In the genomic region with DNA sequence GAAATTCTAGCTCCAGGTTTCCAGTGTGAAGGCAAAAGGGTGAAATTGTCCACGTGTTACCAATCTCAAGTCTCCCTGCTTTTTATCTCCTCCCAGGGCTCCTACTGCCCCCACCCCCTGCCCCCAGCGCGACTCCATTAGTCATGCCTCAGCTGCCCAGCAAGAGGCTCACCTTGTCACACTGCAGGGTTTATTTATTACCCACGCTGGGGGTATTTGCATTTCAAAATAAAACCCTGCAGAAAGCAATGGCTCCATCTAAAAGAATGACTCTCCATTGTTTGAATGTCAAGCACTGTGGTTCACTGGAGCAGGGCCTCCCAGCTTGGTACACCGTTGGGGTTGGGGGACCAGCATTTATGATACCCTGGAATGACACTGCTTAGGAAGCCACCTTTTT, we compare ENCODE assay signal across 22 cellular contexts. TPM values are rescaled to one million over a fixed set of nuclear protein-coding genes. Genes with fewer than 3 reads are reported as not detected.
DNase-seq lines count a peak whose midpoint lies in the region; ATAC-seq lines count a peak whose summit lies in the region.
"Had no signal": no experiment of that assay in that cellular context is flagged by ENCODE, and none has a peak within 500 bp of the region (broad histone marks: within the 10 kb centered on the region; RNA-seq: fewer than 3 reads in every experiment).

No MANE protein-coding gene starts in this region.

- 0 out of 2 replicates have a peak overlapping the region, but pooled peaks have one; percentile 3 for H3K4me3 ChIP-seq in HUES48 (ENCODE audit: low read depth, low read length)
- H3K4me3 ChIP-seq: esophagus squamous epithelium, SJSA1, testis had no signal

- DNase-seq in COLO668 (lab: John Stamatoyannopoulos, UW; ENCODE audit: unreplicated experiment) (peak; percentile 36), NCI-H345 (lab: John Stamatoyannopoulos, UW) (peak; percentile 74), left kidney (ENCODE audit: low read depth, low spot score) (peak; percentile 89), sciatic nerve (ENCODE audit: low spot score) (no peak), globus pallidus (ENCODE audit: low spot score) (no peak)
- DNase-seq: activated CD8-positive, alpha-beta memory T cell treated with anti-CD3 and anti-CD28 coated beads for 24 hours; activated T-cell treated with anti-CD3 and anti-CD28 coated beads, Interleukin-2, amount 50 U/mL, for 48 hours; CD4-positive, CD25-positive, alpha-beta regulatory T cell; DND-41; effector memory CD4-positive, alpha-beta T cell; esophagus squamous epithelium; GOT3; NCI-H1694; occipital lobe; right cardiac atrium; testis had no signal

- H3K4me1 ChIP-seq in HUES48 (ENCODE audit: control insufficient read depth, insufficient read depth, low read length): peaks cover 21% of the 10 kb centered on the region
- H3K4me1 ChIP-seq: esophagus squamous epithelium, SJSA1, testis had no signal

- H3K27me3 ChIP-seq in HUES48 (ENCODE audit: control insufficient read depth, insufficient read depth, low read length): peaks cover 21% of the 10 kb centered on the region
- H3K27me3 ChIP-seq: testis had no signal

- no peaks in the 10 kb centered on the region for H3K9me3 ChIP-seq in HUES48 (ENCODE audit: control insufficient read depth, insufficient read depth, low read length)
- H3K9me3 ChIP-seq: esophagus squamous epithelium, SJSA1, testis had no signal

- no peak for ATAC-seq in sciatic nerve
- ATAC-seq in GM21576 (IDR thresholded peaks at IDR 0.05; ENCODE audit: unreplicated experiment): no peak
- ATAC-seq in GM21786 (IDR thresholded peaks at IDR 0.05; ENCODE audit: unreplicated experiment): no peak
- ATAC-seq: activated naive CD4-positive, alpha-beta T cell treated with anti-CD3 and anti-CD28 coated beads, Interleukin-2, amount 50 U/mL, for 72 hours; Panc1; right cardiac atrium had no signal

- no peak overlapping the region for H3K27ac ChIP-seq in HUES48 (ENCODE audit: low read depth, low read length)
- H3K27ac ChIP-seq: esophagus squamous epithelium, SJSA1, testis had no signal

- intact Hi-C loops in sciatic nerve (cut with DNase I): no loop called here

- H3K9ac ChIP-seq in HUES48 (ENCODE audit: low read depth, low read length): no peak overlapping the region

- H3K36me3 ChIP-seq in HUES48 (ENCODE audit: control insufficient read depth, insufficient read depth, low read length): no peaks in the 10 kb centered on the region
- H3K36me3 ChIP-seq: esophagus squamous epithelium, SJSA1 had no signal

RNA-seq across cellular contexts. Expression of a gene that starts 10.0 kb away (rescaled TPM):
- total RNA-seq in sciatic nerve: 40.0 TPM

Comparison
In these comparisons a context has a peak if more than half of its experiments do, and no peak if none do; other contexts are left out.
1. DNase-seq: peak in COLO668 (single experiment), NCI-H345 (single experiment) and left kidney (single experiment); none in sciatic nerve (single experiment) and globus pallidus (single experiment).